Comparison of ENCODE assay signal across 9 cellular contexts in genomic region chr17:77382356-77382911, GRCh38.
A peak's percentile ranks its signal among the peaks of the same experiment; 100 is the strongest.
DNase-seq lines count a peak whose midpoint lies in the region; ATAC-seq and TF ChIP-seq lines count a peak whose summit lies in the region.
"Had no signal": no experiment of that assay in that cellular context is flagged by ENCODE, and none has a peak within 500 bp of the region (broad histone marks: within the 10 kb centered on the region; RNA-seq: fewer than 3 reads in every experiment).

No MANE protein-coding gene starts in this region.

- no peaks in the 10 kb centered on the region for H3K27me3 Mint-ChIP-seq in activated CD4-positive, alpha-beta T cell treated with anti-CD3 and anti-CD28 coated beads, Interleukin-2, amount 10 ng/mL, durations not matched to agents 7 days and 5 days
- no peaks in the 10 kb centered on the region for H3K27me3 Mint-ChIP-seq in stimulated activated naive CD8-positive, alpha-beta T cell treated with anti-CD3 and anti-CD28 coated beads, Interleukin-15, amount 100 ng/mL, for 72 hours
- H3K27me3 Mint-ChIP-seq: natural killer cell treated with Interleukin-12 subunit alpha and Interleukin-12 subunit beta and Interleukin-15 and Interleukin-18, amount 100 ng/mL, for 72 hours had no signal

- 12% methylated on average over 3 of the region's 13 CpGs; no CpG with 5 or more reads in 1 of the 2 donors for WGBS in gastroesophageal sphincter (ENCODE audit: low coverage in 1 of 2), 2 donors

- H3K9me3 ChIP-seq in gastroesophageal sphincter: no peaks in the 10 kb centered on the region

- peak overlapping the region; percentile 78 for H3K27ac Mint-ChIP-seq in activated CD4-positive, alpha-beta T cell treated with anti-CD3 and anti-CD28 coated beads, Interleukin-2, amount 10 ng/mL, durations not matched to agents 7 days and 5 days
- H3K27ac Mint-ChIP-seq in stimulated activated naive CD8-positive, alpha-beta T cell treated with anti-CD3 and anti-CD28 coated beads, Interleukin-15, amount 100 ng/mL, for 72 hours: no peak overlapping the region

- no peak for TF ChIP-seq POLR2A in gastroesophageal sphincter (IDR thresholded peaks at IDR 0.05)

- H3K36me3 Mint-ChIP-seq in activated CD4-positive, alpha-beta T cell treated with anti-CD3 and anti-CD28 coated beads, Interleukin-2, amount 10 ng/mL, durations not matched to agents 7 days and 5 days (ENCODE audit: low read depth): peaks cover 57% of the 10 kb centered on the region
- H3K36me3 Mint-ChIP-seq: natural killer cell treated with Interleukin-12 subunit alpha and Interleukin-12 subunit beta and Interleukin-15 and Interleukin-18, amount 100 ng/mL, for 72 hours had no signal

- H3K9me3 Mint-ChIP-seq in activated CD4-positive, alpha-beta T cell treated with anti-CD3 and anti-CD28 coated beads, Interleukin-2, amount 10 ng/mL, durations not matched to agents 7 days and 5 days: no peaks in the 10 kb centered on the region
- no peaks in the 10 kb centered on the region for H3K9me3 Mint-ChIP-seq in stimulated activated naive CD8-positive, alpha-beta T cell treated with anti-CD3 and anti-CD28 coated beads, Interleukin-15, amount 100 ng/mL, for 72 hours
- H3K9me3 Mint-ChIP-seq: natural killer cell treated with Interleukin-12 subunit alpha and Interleukin-12 subunit beta and Interleukin-15 and Interleukin-18, amount 100 ng/mL, for 72 hours had no signal

- no peak for DNase-seq in activated CD4-positive, CD25-positive, alpha-beta regulatory T cell (lab: John Stamatoyannopoulos, UW)
- peak; percentile 82 for DNase-seq in activated CD4-positive, alpha-beta T cell treated with anti-CD3 and anti-CD28 coated beads, Interleukin-2, amount 10 ng/mL, durations not matched to agents 7 days and 5 days
- peak; percentile 68 to 76 for DNase-seq in stimulated activated naive CD8-positive, alpha-beta T cell treated with anti-CD3 and anti-CD28 coated beads, Interleukin-15, amount 100 ng/mL, for 72 hours
- DNase-seq in iPS-NIHi11 (ENCODE audit: low spot score) (no peak), NCI-H748 treated with DMSO at 0.1 percent for 48 hours (lab: John Stamatoyannopoulos, UW) (no peak)

- POLR2A ChIA-PET in activated CD4-positive, alpha-beta T cell treated with anti-CD3 and anti-CD28 coated beads, Interleukin-2, amount 10 ng/mL, durations not matched to agents 7 days and 5 days (lab: Charles Lee): interaction anchor here (0.6 kb wide), 2 partner anchors 51 to 1318 kb away, joined by 3 to 5 read pairs; no protein-coding TSS in a partner anchor

- H3K27ac ChIP-seq in gastroesophageal sphincter: peak overlapping the region; percentile 26 to 99 (median 94)

- CTCF ChIA-PET in activated CD4-positive, alpha-beta T cell treated with anti-CD3 and anti-CD28 coated beads, Interleukin-2, amount 10 ng/mL, durations not matched to agents 7 days and 5 days (lab: Charles Lee): interaction anchor here (0.6 to 1.8 kb wide), 7 partner anchors 12 to 515 kb away, joined by 3 to 9 read pairs (median 5); no protein-coding TSS in a partner anchor

- no peaks in the 10 kb centered on the region for H3K36me3 ChIP-seq in gastroesophageal sphincter

- no peaks in the 10 kb centered on the region for H3K27me3 ChIP-seq in gastroesophageal sphincter

- peaks cover 90% of the 10 kb centered on the region for H3K4me1 Mint-ChIP-seq in activated CD4-positive, alpha-beta T cell treated with anti-CD3 and anti-CD28 coated beads, Interleukin-2, amount 10 ng/mL, durations not matched to agents 7 days and 5 days
- peaks cover 95% of the 10 kb centered on the region for H3K4me1 Mint-ChIP-seq in stimulated activated naive CD8-positive, alpha-beta T cell treated with anti-CD3 and anti-CD28 coated beads, Interleukin-15, amount 100 ng/mL, for 72 hours

- TF ChIP-seq CTCF in gastroesophageal sphincter (IDR thresholded peaks at IDR 0.05): peak in 1 of 4 experiments; percentile 11

- ATAC-seq in activated CD4-positive, CD25-positive, alpha-beta regulatory T cell treated with anti-CD3 and anti-CD28 coated beads, Interleukin-2, amount 50 U/mL, for 24 hours: peak; percentile 59 to 64
- no peak for ATAC-seq in gastroesophageal sphincter
- peak; percentile 82 for ATAC-seq in stimulated activated naive CD8-positive, alpha-beta T cell treated with anti-CD3 and anti-CD28 coated beads, Interleukin-15, amount 100 ng/mL, for 72 hours
- ATAC-seq in GM21526 (IDR thresholded peaks at IDR 0.05; ENCODE audit: low FRiP score, unreplicated experiment): no peak

- H3K4me3 ChIP-seq in gastroesophageal sphincter: no peak overlapping the region

- TF ChIP-seq EP300 in gastroesophageal sphincter (IDR thresholded peaks at IDR 0.05): no peak

- H3K4me1 ChIP-seq in gastroesophageal sphincter: peaks cover 26 to 100% (median 98%) of the 10 kb centered on the region in 3 donors

- H3K4me3 Mint-ChIP-seq in activated CD4-positive, alpha-beta T cell treated with anti-CD3 and anti-CD28 coated beads, Interleukin-2, amount 10 ng/mL, durations not matched to agents 7 days and 5 days: peak overlapping the region; percentile 57
- peak overlapping the region; percentile 68 to 78 for H3K4me3 Mint-ChIP-seq in stimulated activated naive CD8-positive, alpha-beta T cell treated with anti-CD3 and anti-CD28 coated beads, Interleukin-15, amount 100 ng/mL, for 72 hours
- H3K4me3 Mint-ChIP-seq: natural killer cell treated with Interleukin-12 subunit alpha and Interleukin-12 subunit beta and Interleukin-15 and Interleukin-18, amount 100 ng/mL, for 72 hours had no signal

Comparison
In these comparisons a context has a peak if more than half of its experiments do, and no peak if none do; other contexts are left out.
1. ATAC-seq: peak in activated CD4-positive, CD25-positive, alpha-beta regulatory T cell treated with anti-CD3 and anti-CD28 coated beads, Interleukin-2, amount 50 U/mL, for 24 hours (2 of 2) and stimulated activated naive CD8-positive, alpha-beta T cell treated with anti-CD3 and anti-CD28 coated beads, Interleukin-15, amount 100 ng/mL, for 72 hours (single experiment); none in gastroesophageal sphincter (single experiment) and GM21526 (single experiment).
2. DNase-seq: peak in activated CD4-positive, alpha-beta T cell treated with anti-CD3 and anti-CD28 coated beads, Interleukin-2, amount 10 ng/mL, durations not matched to agents 7 days and 5 days (single experiment) and stimulated activated naive CD8-positive, alpha-beta T cell treated with anti-CD3 and anti-CD28 coated beads, Interleukin-15, amount 100 ng/mL, for 72 hours (2 of 2); none in activated CD4-positive, CD25-positive, alpha-beta regulatory T cell (0 of 4), iPS-NIHi11 (single experiment) and NCI-H748 treated with DMSO at 0.1 percent for 48 hours (single experiment).